Comparison of ENCODE assay signal across 1 cellular context in genomic region chr3:196707566-196707965, GRCh38.
TF ChIP-seq lines count a peak whose summit lies in the region.

No MANE protein-coding gene starts in this region.

TF ChIP-seq in GM12878, 131 proteins besides CTCF, POLR2A, EP300 and RAD21 (continued from another document):
- no peak for TF ChIP-seq EZH2 (IDR thresholded peaks at IDR 0.05; ENCODE audit: borderline replicate concordance, control insufficient read depth, low read depth, low read length)
- no peak for TF ChIP-seq WRNIP1 (IDR thresholded peaks at IDR 0.05; ENCODE audit: borderline replicate concordance, low read depth, low read length)
- no peak for TF ChIP-seq RFX5 (IDR thresholded peaks at IDR 0.05; ENCODE audit: low read depth, low read length)
- no peak for TF ChIP-seq ZBTB4 (CRISPR knock-in tag; IDR thresholded peaks at IDR 0.05)
- no peak for TF ChIP-seq SIN3A (IDR thresholded peaks at IDR 0.05; ENCODE audit: low read depth, low read length)
- no peak for TF ChIP-seq SMAD5 (IDR thresholded peaks at IDR 0.05; ENCODE audit: low read depth)
